Comparison of ENCODE assay signal across 1 cellular context in genomic region chr9:129570450-129571297, GRCh38.
TF ChIP-seq lines count a peak whose summit lies in the region.

No MANE protein-coding gene starts in this region.

TF ChIP-seq in HepG2, 621 proteins besides CTCF, POLR2A, EP300 and RAD21 (continued from another document and continues in another):
- TF ChIP-seq DMTF1 (CRISPR knock-in tag; IDR thresholded peaks at IDR 0.05) (no peak), BRD4 (CRISPR knock-in tag; IDR thresholded peaks at IDR 0.05) (peak; percentile 39; the same call in 1 of the 2 replicates), ZNF468 (CRISPR knock-in tag; IDR thresholded peaks at IDR 0.05) (no peak), ATF7-NPFF (CRISPR knock-in tag; IDR thresholded peaks at IDR 0.05; ENCODE audit: low read depth) (no peak), MIER2 (CRISPR knock-in tag; IDR thresholded peaks at IDR 0.05) (no peak), CREB3 (CRISPR knock-in tag; IDR thresholded peaks at IDR 0.05) (no peak), RCOR2 (CRISPR knock-in tag; IDR thresholded peaks at IDR 0.05) (no peak), MBNL3 (CRISPR knock-in tag; conservative IDR thresholded peaks at IDR 0.05) (no peak), KDM1A (CRISPR knock-in tag; IDR thresholded peaks at IDR 0.05) (no peak), ZNF281 (CRISPR knock-in tag; IDR thresholded peaks at IDR 0.05; ENCODE audit: borderline replicate concordance) (no peak; the same call in 1 of the 2 replicates), NFIB (CRISPR knock-in tag; IDR thresholded peaks at IDR 0.05; ENCODE audit: borderline replicate concordance) (no peak), ZBTB14 (CRISPR knock-in tag; IDR thresholded peaks at IDR 0.05) (no peak), CC2D1A (CRISPR knock-in tag; IDR thresholded peaks at IDR 0.05) (no peak), HIC2 (CRISPR knock-in tag; IDR thresholded peaks at IDR 0.05; ENCODE audit: low read depth) (no peak; the same call in 1 of the 2 replicates), ZFP41 (CRISPR knock-in tag; IDR thresholded peaks at IDR 0.05; ENCODE audit: borderline replicate concordance) (no peak), TAF15 (IDR thresholded peaks at IDR 0.05; ENCODE audit: low read depth, low read length, poor library complexity, severe bottlenecking) (no peak), ZNF562 (CRISPR knock-in tag; IDR thresholded peaks at IDR 0.05; ENCODE audit: borderline replicate concordance) (no peak), ATF4 (CRISPR knock-in tag; IDR thresholded peaks at IDR 0.05) (no peak), HNRNPK (IDR thresholded peaks at IDR 0.05; ENCODE audit: low read depth, low read length, poor library complexity, severe bottlenecking) (no peak), SOX13 (IDR thresholded peaks at IDR 0.05) (no peak), SOX13 (CRISPR knock-in tag; conservative IDR thresholded peaks at IDR 0.05 in 1 of 2, IDR thresholded peaks at IDR 0.05 in 1 of 2) (peak in 1 of 2 experiments; percentile 37; a peak in 1 of 4 replicates), ZNF253 (CRISPR knock-in tag; IDR thresholded peaks at IDR 0.05; ENCODE audit: borderline replicate concordance) (no peak), WIZ (CRISPR knock-in tag; IDR thresholded peaks at IDR 0.05) (no peak), CHD2 (IDR thresholded peaks at IDR 0.05; ENCODE audit: low read depth, low read length) (no peak), ZMAT5 (CRISPR knock-in tag; IDR thresholded peaks at IDR 0.05; ENCODE audit: borderline replicate concordance, low read depth) (no peak), YEATS4 (CRISPR knock-in tag; IDR thresholded peaks at IDR 0.05; ENCODE audit: borderline replicate concordance) (peak; percentile 26; the same call in 1 of the 2 replicates), RNF2 (conservative IDR thresholded peaks at IDR 0.05; ENCODE audit: low read depth) (no peak), PCBP2 (optimal IDR thresholded peaks at IDR 0.05; ENCODE audit: low read depth, low read length, poor library complexity, severe bottlenecking) (no peak), ZNF572 (CRISPR knock-in tag; IDR thresholded peaks at IDR 0.05) (no peak), BCL6 (CRISPR knock-in tag; IDR thresholded peaks at IDR 0.05) (no peak), PHF8 (CRISPR knock-in tag; IDR thresholded peaks at IDR 0.05) (no peak), ZSCAN29 (CRISPR knock-in tag; conservative IDR thresholded peaks at IDR 0.05) (no peak), ARNTL (CRISPR knock-in tag; IDR thresholded peaks at IDR 0.05) (0 out of 2 replicates have a peak, but pooled peaks have one; percentile 53), MYC (CRISPR knock-in tag; IDR thresholded peaks at IDR 0.05; ENCODE audit: borderline replicate concordance) (0 out of 2 replicates have a peak, but pooled peaks have one; percentile 38), SMAD3 (CRISPR knock-in tag; IDR thresholded peaks at IDR 0.05) (no peak), CBX1 (IDR thresholded peaks at IDR 0.05; ENCODE audit: low read depth) (peak; percentile 14), TFAP4 (IDR thresholded peaks at IDR 0.05; ENCODE audit: borderline replicate concordance, low read depth) (peak; percentile 41; the same call in 1 of the 2 replicates), ARID4A (CRISPR knock-in tag; IDR thresholded peaks at IDR 0.05; ENCODE audit: borderline replicate concordance) (peak; percentile 39; the same call in 1 of the 2 replicates), CREBL2 (CRISPR knock-in tag; IDR thresholded peaks at IDR 0.05; ENCODE audit: borderline replicate concordance) (no peak), ZNF230 (CRISPR knock-in tag; IDR thresholded peaks at IDR 0.05) (0 out of 2 replicates have a peak, but pooled peaks have one; percentile 33), SMAD9 (CRISPR knock-in tag; IDR thresholded peaks at IDR 0.05) (no peak), ZNF615 (CRISPR knock-in tag; IDR thresholded peaks at IDR 0.05; ENCODE audit: borderline replicate concordance) (no peak), ZNF143 (CRISPR knock-in tag; IDR thresholded peaks at IDR 0.05) (no peak), ZNF589 (CRISPR knock-in tag; conservative IDR thresholded peaks at IDR 0.05) (no peak), EZH2 (conservative IDR thresholded peaks at IDR 0.05; ENCODE audit: low read depth, low read length) (no peak), ZNF557 (CRISPR knock-in tag; IDR thresholded peaks at IDR 0.05) (no peak), CENPBD1 (CRISPR knock-in tag; IDR thresholded peaks at IDR 0.05; ENCODE audit: borderline replicate concordance, low read depth) (no peak), ZNF816 (CRISPR knock-in tag; IDR thresholded peaks at IDR 0.05; ENCODE audit: borderline replicate concordance) (peak; percentile 52; the same call in 1 of the 2 replicates), ZNF564 (CRISPR knock-in tag; IDR thresholded peaks at IDR 0.05) (no peak), ZMYM3 (CRISPR knock-in tag; IDR thresholded peaks at IDR 0.05) (0 out of 2 replicates have a peak, but pooled peaks have one; percentile 25), RBM39 (IDR thresholded peaks at IDR 0.05; ENCODE audit: low read depth, low read length, poor library complexity, severe bottlenecking) (no peak), ZNF891 (CRISPR knock-in tag; IDR thresholded peaks at IDR 0.05) (no peak)
